Comparison of ENCODE assay signal across 21 cellular contexts in genomic region chr21:41820384-41821080, GRCh38. TPM values are rescaled to one million over a fixed set of nuclear protein-coding genes. Genes with fewer than 3 reads are reported as not detected.
A peak's percentile ranks its signal among the peaks of the same experiment; 100 is the strongest.
DNase-seq lines count a peak whose midpoint lies in the region; ATAC-seq and TF ChIP-seq lines count a peak whose summit lies in the region.
"Had no signal": no experiment of that assay in that cellular context is flagged by ENCODE, and none has a peak within 500 bp of the region (broad histone marks: within the 10 kb centered on the region; RNA-seq: fewer than 3 reads in every experiment).

No MANE protein-coding gene starts in this region.

- H3K79me2 ChIP-seq in osteoblast (ENCODE audit: insufficient read depth, low read length): no peaks in the 10 kb centered on the region

- DNase-seq in cardiac septum (ENCODE audit: low spot score): peak; percentile 31
- DNase-seq in right atrium auricular region (ENCODE audit: low spot score): no peak
- DNase-seq in neural crest cell (ENCODE audit: low read depth, low spot score): no peak
- peak; percentile 34 for DNase-seq in osteoblast (ENCODE audit: insufficient read length, low spot score, missing footprints)
- no peak for DNase-seq in COR-L47 (lab: John Stamatoyannopoulos, UW)
- DNase-seq in KG1 (lab: John Stamatoyannopoulos, UW): no peak
- DNase-seq: 8988T; ACHN; AML-193; BE2C; C1 segment of cervical spinal cord; Caco-2; CD4-positive, alpha-beta memory T cell; DMS153; DND-41; GDM1; HCEC 1CT had no signal

- H3K36me3 Mint-ChIP-seq in neural crest cell (ENCODE audit: low read depth): no peaks in the 10 kb centered on the region

- no peak overlapping the region for H2AFZ ChIP-seq in osteoblast (ENCODE audit: low read length)
- H2AFZ ChIP-seq: GM23248 had no signal

- intact Hi-C loops in cardiac septum (cut with DNase I): no loop called here

- H3K4me3 Mint-ChIP-seq in neural crest cell: no peak overlapping the region
- H3K4me3 Mint-ChIP-seq: CD4-positive, alpha-beta memory T cell had no signal

- TF ChIP-seq CTCF in right atrium auricular region (IDR thresholded peaks at IDR 0.05): no peak
- no peak for TF ChIP-seq CTCF in neural crest cell (conservative IDR thresholded peaks at IDR 0.05)
- TF ChIP-seq CTCF in osteoblast (IDR thresholded peaks at IDR 0.05; ENCODE audit: extremely low read depth, low read depth, low read length): no peak

- peak overlapping the region; percentile 35 for H3K27ac Mint-ChIP-seq in neural crest cell (ENCODE audit: unreplicated experiment)
- H3K27ac Mint-ChIP-seq: CD4-positive, alpha-beta memory T cell had no signal

- H4K20me1 ChIP-seq in osteoblast (ENCODE audit: insufficient read depth, low read length): no peaks in the 10 kb centered on the region

- H3K36me3 ChIP-seq in right atrium auricular region: no peaks in the 10 kb centered on the region
- peaks cover 7% of the 10 kb centered on the region for H3K36me3 ChIP-seq in osteoblast (ENCODE audit: insufficient read depth, low read length)
- H3K36me3 ChIP-seq: BE2C had no signal

- peaks cover 4% of the 10 kb centered on the region for H3K4me1 Mint-ChIP-seq in neural crest cell

- H3K27ac ChIP-seq in right atrium auricular region (no peak overlapping the region), osteoblast (ENCODE audit: low read depth, low read length) (no peak overlapping the region)
- H3K27ac ChIP-seq: A549, GM23248 had no signal

- no peaks in the 10 kb centered on the region for H3K9me3 Mint-ChIP-seq in neural crest cell

- no peaks in the 10 kb centered on the region for H3K27me3 ChIP-seq in right atrium auricular region
- H3K27me3 ChIP-seq in osteoblast (ENCODE audit: insufficient read depth, low read length): no peaks in the 10 kb centered on the region
- H3K27me3 ChIP-seq: BE2C had no signal

- H3K27me3 Mint-ChIP-seq in neural crest cell (ENCODE audit: low read depth): no peaks in the 10 kb centered on the region
- H3K27me3 Mint-ChIP-seq: CD4-positive, alpha-beta memory T cell had no signal

- no peak for ATAC-seq in HG03039 (IDR thresholded peaks at IDR 0.05; ENCODE audit: unreplicated experiment)
- ATAC-seq: A549, GM12878 had no signal

- H3K4me2 ChIP-seq in osteoblast (ENCODE audit: insufficient read depth, low read length): no peak overlapping the region
- H3K4me2 ChIP-seq: A549 had no signal

- H3K4me1 ChIP-seq in right atrium auricular region (no peaks in the 10 kb centered on the region), osteoblast (ENCODE audit: insufficient read depth, low read length) (peaks cover 7% of the 10 kb centered on the region)
- H3K4me1 ChIP-seq: A549, BE2C had no signal

- H3K4me3 ChIP-seq in right atrium auricular region (no peak overlapping the region), osteoblast (ENCODE audit: insufficient read depth, low read length) (no peak overlapping the region)
- H3K4me3 ChIP-seq: A549, GM12878, GM23248 had no signal

- H3K9me3 ChIP-seq in right atrium auricular region (no peaks in the 10 kb centered on the region), osteoblast (ENCODE audit: low read depth, low read length) (no peaks in the 10 kb centered on the region)
- H3K9me3 ChIP-seq: A549, BE2C, Caco-2 had no signal

RNA-seq across cellular contexts. Expression of gene RIPK4, which starts 53.7 kb away (rescaled TPM):
- total RNA-seq in cardiac septum (0.13 TPM), right atrium auricular region (1 to 10 TPM; 2.1 to 3.5 TPM), neural crest cell (not detected in 2 replicates), osteoblast (0.29 and 2.2 TPM in 2 replicates)

RNA-seq across cellular contexts. Expression of gene PRDM15, which starts 58.6 kb away (rescaled TPM):
- total RNA-seq in cardiac septum: 3.5 TPM
- total RNA-seq in right atrium auricular region: 1 to 10 TPM; 2.6 to 4.2 TPM
- 11.6 and 12.0 TPM in 2 replicates for total RNA-seq in neural crest cell
- 7.2 and 8.8 TPM in 2 replicates for total RNA-seq in osteoblast

Comparison
In these comparisons a context has a peak if more than half of its experiments do, and no peak if none do; other contexts are left out.
1. DNase-seq: peak in cardiac septum (single experiment) and osteoblast (single experiment); none in right atrium auricular region (single experiment), neural crest cell (single experiment), COR-L47 (single experiment) and KG1 (single experiment).